Comparison of ENCODE assay signal across 9 cellular contexts in genomic region chrX:91434351-91435168, GRCh38. TPM values are rescaled to one million over a fixed set of nuclear protein-coding genes. Genes with fewer than 3 reads are reported as not detected.
A peak's percentile ranks its signal among the peaks of the same experiment; 100 is the strongest.
DNase-seq lines count a peak whose midpoint lies in the region; ATAC-seq, FAIRE-seq and TF ChIP-seq lines count a peak whose summit lies in the region.
"Had no signal": no experiment of that assay in that cellular context is flagged by ENCODE, and none has a peak within 500 bp of the region (broad histone marks: within the 10 kb centered on the region; RNA-seq: fewer than 3 reads in every experiment).

PABPC5 (plus strand) TSS chrX:91434839; CDS start chrX:91435578, 739 bp downstream.

- H3K27me3 ChIP-seq in foreskin keratinocyte: no peaks in the 10 kb centered on the region

- H3K27ac Mint-ChIP-seq in nephron: peak within 1 kb of the TSS; percentile 92 to 98 (median 94)

- no peak within 1 kb of the TSS for H3K27ac ChIP-seq in foreskin keratinocyte

- DNase-seq in C1 segment of cervical spinal cord (lab: John Stamatoyannopoulos, UW) (peak in 13 of 14 donors; percentile 33 to 84 (median 53)), RCC 7860 (ENCODE audit: low spot score) (peak; percentile 31), foreskin keratinocyte (peak in 1 of 2 donors; percentile 0), NCI-H2029 treated with DMSO at 0.1 percent for 48 hours (lab: John Stamatoyannopoulos, UW) (no peak), GM19240 (ENCODE audit: insufficient read length, low spot score) (no peak)

- H3K27me3 Mint-ChIP-seq in nephron (ENCODE audit: low read depth): no peaks in the 10 kb centered on the region
- H3K27me3 Mint-ChIP-seq: central memory CD8-positive, alpha-beta T cell had no signal

- ATAC-seq in foreskin keratinocyte: peak; percentile 19
- ATAC-seq in HG02763 (IDR thresholded peaks at IDR 0.05; ENCODE audit: unreplicated experiment): no peak
- no peak for ATAC-seq in HG02938 (IDR thresholded peaks at IDR 0.05; ENCODE audit: unreplicated experiment)

- peaks cover 6% of the 10 kb centered on the region for H3K36me3 Mint-ChIP-seq in nephron (ENCODE audit: low read depth)

- peaks cover 26% of the 10 kb centered on the region for H3K4me1 Mint-ChIP-seq in nephron
- H3K4me1 Mint-ChIP-seq: central memory CD8-positive, alpha-beta T cell had no signal

- TF ChIP-seq CTCF in foreskin keratinocyte (conservative IDR thresholded peaks at IDR 0.05) (no peak), nephron (IDR thresholded peaks at IDR 0.05; ENCODE audit: unreplicated experiment in 3 of 3) (no peak)

- FAIRE-seq in RCC 7860 (lab: Jason Lieb, UNC): no peak

- no peaks in the 10 kb centered on the region for H3K4me1 ChIP-seq in foreskin keratinocyte

- peak within 1 kb of the TSS; percentile 88 to 94 (median 94) for H3K4me3 Mint-ChIP-seq in nephron
- H3K4me3 Mint-ChIP-seq: central memory CD8-positive, alpha-beta T cell had no signal

- no peaks in the 10 kb centered on the region for H3K9me3 Mint-ChIP-seq in nephron
- H3K9me3 Mint-ChIP-seq: central memory CD8-positive, alpha-beta T cell had no signal

RNA-seq across cellular contexts. Expression of gene PABPC5, which starts in this region (rescaled TPM):
- total RNA-seq in foreskin keratinocyte: not detected in 2 replicates
- polyA plus RNA-seq in foreskin keratinocyte: not detected in 2 replicates

Comparison
In these comparisons a context has a peak if more than half of its experiments do, and no peak if none do; other contexts are left out.
1. Peak in ATAC-seq in foreskin keratinocyte; RNA of the gene not detected or under 1 TPM.
2. DNase-seq: peak in C1 segment of cervical spinal cord (13 of 14) and RCC 7860 (single experiment); none in NCI-H2029 treated with DMSO at 0.1 percent for 48 hours (single experiment) and GM19240 (single experiment).